13 cellular contexts compared by ENCODE assay signal in the genomic region with DNA sequence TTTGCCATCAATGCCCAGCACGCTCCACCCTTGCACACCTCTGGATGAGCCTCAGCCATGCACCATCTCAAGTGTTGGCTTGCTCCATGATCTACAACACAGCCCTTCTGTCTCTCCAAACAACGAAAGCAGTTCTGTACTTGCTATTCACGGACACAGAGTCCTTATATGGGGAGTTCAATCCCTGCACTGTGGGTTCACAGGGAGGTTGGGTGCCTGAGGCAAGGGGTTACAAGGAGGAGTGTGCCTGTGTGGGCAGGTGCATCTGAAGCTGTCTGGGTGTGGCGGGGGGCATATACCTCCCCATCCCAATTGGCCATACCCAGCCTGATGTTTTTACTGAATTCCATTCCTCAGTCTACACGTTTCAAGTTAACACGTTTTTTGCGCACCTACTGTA. TPM values are rescaled to one million over a fixed set of nuclear protein-coding genes. Genes with fewer than 3 reads are reported as not detected.
DNase-seq lines count a peak whose midpoint lies in the region; ATAC-seq and TF ChIP-seq lines count a peak whose summit lies in the region.
"Had no signal": no experiment of that assay in that cellular context is flagged by ENCODE, and none has a peak within 500 bp of the region (broad histone marks: within the 10 kb centered on the region; RNA-seq: fewer than 3 reads in every experiment).

No MANE protein-coding gene starts in this region.

- TF ChIP-seq RAD21 in HCT116 (IDR thresholded peaks at IDR 0.05; ENCODE audit: low read depth) = no peak

- H4K20me1 ChIP-seq in HCT116 (ENCODE audit: insufficient read depth) (no peaks in the 10 kb centered on the region), Karpas-422 (ENCODE audit: insufficient read depth, low read depth, low read length) (0 out of 2 replicates have a peak, but pooled peaks cover 4% of the 10 kb centered on the region), PC-9 (ENCODE audit: insufficient read depth) (no peaks in the 10 kb centered on the region)

- no peaks in the 10 kb centered on the region for H3K9me3 Mint-ChIP-seq in activated T-cell treated with anti-CD3 and anti-CD28 coated beads, Interleukin-2, amount 50 U/mL, for 4 hours
- no peaks in the 10 kb centered on the region for H3K9me3 Mint-ChIP-seq in effector memory CD8-positive, alpha-beta T cell

- H3K4me2 ChIP-seq in HCT116 (ENCODE audit: low read length) = peak overlapping the region; percentile 73; the same call in 1 of the 2 replicates
- H3K4me2 ChIP-seq in neuronal stem cell (ENCODE audit: insufficient read depth, low read length, poor library complexity, severe bottlenecking) = no peak overlapping the region
- H3K4me2 ChIP-seq in Karpas-422 (ENCODE audit: low read depth, low read length, poor library complexity, severe bottlenecking) = no peak overlapping the region
- no peak overlapping the region for H3K4me2 ChIP-seq in PC-9

- H3K4me1 Mint-ChIP-seq in activated T-cell treated with anti-CD3 and anti-CD28 coated beads, Interleukin-2, amount 50 U/mL, for 4 hours (ENCODE audit: low read depth) = peaks cover 18% of the 10 kb centered on the region
- H3K4me1 Mint-ChIP-seq in effector memory CD8-positive, alpha-beta T cell (ENCODE audit: low read depth in 2 of 2) = peaks cover 10 to 26% of the 10 kb centered on the region in 2 donors

- H3K9me2 ChIP-seq in HCT116 (ENCODE audit: insufficient read depth) = no peaks in the 10 kb centered on the region
- no peaks in the 10 kb centered on the region for H3K9me2 ChIP-seq in Karpas-422 (replicated peaks; ENCODE audit: insufficient read depth, low read length)
- H3K9me2 ChIP-seq in PC-9 (ENCODE audit: insufficient read depth) = no peaks in the 10 kb centered on the region

- H3K27me3 Mint-ChIP-seq in activated T-cell treated with anti-CD3 and anti-CD28 coated beads, Interleukin-2, amount 50 U/mL, for 4 hours (ENCODE audit: low read depth) = peaks cover 44% of the 10 kb centered on the region
- peaks cover 41 to 80% of the 10 kb centered on the region in 2 donors for H3K27me3 Mint-ChIP-seq in effector memory CD8-positive, alpha-beta T cell

- no peak overlapping the region for H2BK120ac ChIP-seq in neuronal stem cell (ENCODE audit: low read depth, low read length)

- H2BK15ac ChIP-seq in neuronal stem cell (ENCODE audit: low read length) = no peak overlapping the region

- H2AFZ ChIP-seq in HCT116 (ENCODE audit: low read depth, low read length, poor library complexity, severe bottlenecking) (no peak overlapping the region), neuronal stem cell (ENCODE audit: low read length) (no peak overlapping the region), Karpas-422 (ENCODE audit: low read length) (no peak overlapping the region), PC-9 (no peak overlapping the region)

- TF ChIP-seq POLR2A in HCT116 (IDR thresholded peaks at IDR 0.05; ENCODE audit: borderline replicate concordance, extremely low read depth, insufficient read depth, insufficient read length) = no peak

- H3K4me3 Mint-ChIP-seq in activated T-cell treated with anti-CD3 and anti-CD28 coated beads, Interleukin-2, amount 50 U/mL, for 4 hours = peak overlapping the region; percentile 58
- H3K4me3 Mint-ChIP-seq in effector memory CD8-positive, alpha-beta T cell = peak overlapping the region; percentile 54 to 76

- no peak overlapping the region for H3K27ac Mint-ChIP-seq in effector memory CD8-positive, alpha-beta T cell

- H3K9me3 ChIP-seq in HCT116 (ENCODE audit: control insufficient read depth in 1 of 2, insufficient read depth in 1 of 2, low read depth in 1 of 2, low read length in 2 of 2) (no peaks in the 10 kb centered on the region), neuronal stem cell (replicated peaks in 1 of 2; ENCODE audit: control insufficient read depth in 2 of 2, insufficient read depth in 1 of 2, low read depth in 1 of 2, low read length in 2 of 2) (peaks cover 0 to 4% of the 10 kb centered on the region in 2 donors), Karpas-422 (ENCODE audit: low read length) (no peaks in the 10 kb centered on the region), PC-9 (ENCODE audit: insufficient read depth, low read depth) (no peaks in the 10 kb centered on the region)

- intact Hi-C loops in HCT116 (cut with micrococcal nuclease) = no loop called here
- intact Hi-C loops in PC-9 (cut with micrococcal nuclease; ENCODE audit: unreplicated experiment) = no loop called here

- H3K18ac ChIP-seq in neuronal stem cell (ENCODE audit: low read length) = peak overlapping the region; percentile 77

- peaks cover 2% of the 10 kb centered on the region for H3K79me1 ChIP-seq in neuronal stem cell (ENCODE audit: low read depth, low read length)

- no peak for DNase-seq in activated T-cell treated with anti-CD3 and anti-CD28 coated beads, Interleukin-2, amount 50 U/mL, for 4 hours
- DNase-seq in activated T-cell treated with anti-CD3 and anti-CD28 coated beads, Interleukin-2, amount 50 U/mL, for 48 hours = no peak
- DNase-seq in HCT116 (ENCODE audit: low read depth, low spot score) = no peak
- no peak for DNase-seq in effector memory CD8-positive, alpha-beta T cell
- DNase-seq in neuronal stem cell (ENCODE audit: low spot score) = no peak
- DNase-seq in effector CD4-positive, alpha-beta T cell = no peak
- no peak for DNase-seq in Karpas-422
- no peak for DNase-seq in PC-9
- DNase-seq: kidney; midbrain; NCI-H187; stimulated activated CD4-positive, alpha-beta T cell treated with anti-CD3 and anti-CD28 coated beads, Interleukin-2, amount 100 ng/mL, for 24 hours had no signal

- no peak overlapping the region for H2AK5ac ChIP-seq in neuronal stem cell (ENCODE audit: low read depth, low read length)

- H3K4me1 ChIP-seq in HCT116 (ENCODE audit: control insufficient read depth in 1 of 2, insufficient read depth in 2 of 2, low read length in 2 of 2) (peaks cover 6 to 46% of the 10 kb centered on the region in 2 experiments; a peak in 3 of 4 replicates), neuronal stem cell (ENCODE audit: control insufficient read depth in 2 of 2, insufficient read depth in 1 of 2, low read depth in 1 of 2, low read length in 2 of 2) (peaks cover 4 to 17% of the 10 kb centered on the region in 2 donors), Karpas-422 (ENCODE audit: low read length) (peaks cover 25% of the 10 kb centered on the region), PC-9 (replicated peaks; ENCODE audit: insufficient read depth) (no peaks in the 10 kb centered on the region)

- no TSS peak for BruUV-seq in HCT116 (replicated peaks; lab: Mats Ljungman, UMichigan)
- no TSS peak for BruUV-seq in PC-9 (replicated peaks; lab: Mats Ljungman, UMichigan)

- H3K27ac ChIP-seq in HCT116 (ENCODE audit: low read depth, low read length) (no peak overlapping the region), neuronal stem cell (replicated peaks; ENCODE audit: low read length) (no peak overlapping the region), Karpas-422 (ENCODE audit: low read length) (no peak overlapping the region), PC-9 (no peak overlapping the region)
- H3K27ac ChIP-seq: RWPE1 had no signal

- H3K36me3 ChIP-seq in HCT116 (ENCODE audit: control insufficient read depth in 1 of 2, insufficient read depth in 2 of 2, low read length in 2 of 2) (no peaks in the 10 kb centered on the region), neuronal stem cell (replicated peaks in 1 of 2; ENCODE audit: control insufficient read depth in 2 of 2, insufficient read depth in 2 of 2, low read length in 2 of 2) (no peaks in the 10 kb centered on the region), Karpas-422 (ENCODE audit: insufficient read depth, low read length) (no peaks in the 10 kb centered on the region), PC-9 (ENCODE audit: low read depth) (no peaks in the 10 kb centered on the region)

- H2BK12ac ChIP-seq in neuronal stem cell (ENCODE audit: low read length) = no peak overlapping the region

- TF ChIP-seq CTCF in HCT116 (IDR thresholded peaks at IDR 0.05 in 2 of 3, conservative IDR thresholded peaks at IDR 0.05 in 1 of 3; ENCODE audit: borderline replicate concordance in 1 of 3, insufficient read depth in 1 of 3, low read depth in 2 of 3, low read length in 2 of 3) (no peak), PC-9 (conservative IDR thresholded peaks at IDR 0.05) (no peak)

- H3K79me2 ChIP-seq in HCT116 (ENCODE audit: insufficient read depth, low read length) = no peaks in the 10 kb centered on the region
- H3K79me2 ChIP-seq in Karpas-422 (ENCODE audit: low read length) = no peaks in the 10 kb centered on the region
- H3K79me2 ChIP-seq in PC-9 (ENCODE audit: low read depth) = no peaks in the 10 kb centered on the region

- H3K4me3 ChIP-seq in HCT116 (replicated peaks in 1 of 2; ENCODE audit: low read depth in 1 of 2, low read length in 2 of 2) = no peak overlapping the region
- no peak overlapping the region for H3K4me3 ChIP-seq in neuronal stem cell (ENCODE audit: low read length in 2 of 2)
- H3K4me3 ChIP-seq in Karpas-422 (ENCODE audit: low read length) = no peak overlapping the region
- H3K4me3 ChIP-seq in PC-9 = no peak overlapping the region

- no peaks in the 10 kb centered on the region for H3K27me3 ChIP-seq in HCT116 (ENCODE audit: insufficient read depth, low read length)
- H3K27me3 ChIP-seq in neuronal stem cell (ENCODE audit: control insufficient read depth in 3 of 3, insufficient read depth in 3 of 3, low read depth in 1 of 3, low read length in 3 of 3) = peaks cover 6 to 78% (median 30%) of the 10 kb centered on the region in 3 experiments
- no peaks in the 10 kb centered on the region for H3K27me3 ChIP-seq in Karpas-422 (ENCODE audit: low read length)
- H3K27me3 ChIP-seq in PC-9 (ENCODE audit: insufficient read depth, low read depth) = no peaks in the 10 kb centered on the region

- ATAC-seq in activated T-cell treated with anti-CD3 and anti-CD28 coated beads, Interleukin-2, amount 50 U/mL, for 4 hours = no peak
- no peak for ATAC-seq in HCT116
- no peak for ATAC-seq in effector memory CD8-positive, alpha-beta T cell (replicated peaks)

- WGBS in neuronal stem cell (ENCODE audit: extremely low coverage in 2 of 2, insufficient read length in 2 of 2, insufficient replicate concordance in 1 of 2), 2 donors = no CpG with 5 or more reads among the region's 7 CpGs

- no peak overlapping the region for H3K9ac ChIP-seq in HCT116 (ENCODE audit: low read length)
- H3K9ac ChIP-seq in neuronal stem cell (ENCODE audit: low read depth, low read length, poor library complexity) = no peak overlapping the region
- no peak overlapping the region for H3K9ac ChIP-seq in Karpas-422 (ENCODE audit: low read length)

- no peaks in the 10 kb centered on the region for H3K36me3 Mint-ChIP-seq in activated T-cell treated with anti-CD3 and anti-CD28 coated beads, Interleukin-2, amount 50 U/mL, for 4 hours (ENCODE audit: insufficient read depth)
- H3K36me3 Mint-ChIP-seq in effector memory CD8-positive, alpha-beta T cell (ENCODE audit: insufficient read depth) = peaks cover 13% of the 10 kb centered on the region

- no peak overlapping the region for H3K23ac ChIP-seq in neuronal stem cell (ENCODE audit: low read depth, low read length, poor library complexity)

- H4K91ac ChIP-seq in neuronal stem cell (ENCODE audit: low read depth, low read length, poor library complexity) = no peak overlapping the region

- H2BK5ac ChIP-seq in neuronal stem cell (ENCODE audit: low read length) = peak overlapping the region; percentile 18

- CTCF ChIA-PET in HCT116 (lab: Charles Lee) (no interaction called here), PC-9 (lab: Charles Lee) (no interaction called here)

- H3F3A ChIP-seq in PC-9 (ENCODE audit: insufficient read depth, low read depth) = peaks cover 25% of the 10 kb centered on the region; the same call in 1 of the 2 replicates

- POLR2A ChIA-PET in HCT116 (lab: Charles Lee) (no interaction called here), PC-9 (lab: Charles Lee; ENCODE audit: unreplicated experiment) (no interaction called here)

- no peak overlapping the region for H3K14ac ChIP-seq in neuronal stem cell (ENCODE audit: low read length)

- H3K4ac ChIP-seq in neuronal stem cell (ENCODE audit: low read length) = no peak overlapping the region

- RAD21 ChIA-PET in HCT116 (lab: Charles Lee; ENCODE audit: low non-redundant PET in 1 of 2, low total read pairs in 2 of 2, uncharacterized antibody in 2 of 2, unreplicated experiment in 2 of 2) = no interaction called here

- no peak overlapping the region for H4K8ac ChIP-seq in neuronal stem cell (ENCODE audit: low read depth, low read length)

RNA-seq across cellular contexts. Expression of gene RUNDC3A, which starts 5.6 kb away (rescaled TPM):
- total RNA-seq in activated T-cell treated with anti-CD3 and anti-CD28 coated beads, Interleukin-2, amount 50 U/mL, for 4 hours = under 1 TPM in 2 of 3 donors, not detected in 1; 0.18 to 0.26 TPM
- 0.61 TPM for total RNA-seq in HCT116 (2021; ENCODE audit: unreplicated experiment)
- 0.72 and 1.3 TPM in 2 replicates for polyA plus RNA-seq in HCT116 (2012)
- 0.25 TPM for polyA plus RNA-seq in neuronal stem cell (2013, experiment 1 of 2)
- 0.19 TPM for polyA plus RNA-seq in neuronal stem cell (2013, experiment 2 of 2)
- total RNA-seq in Karpas-422 (2014; rRNA removed; shearing (Covaris generic); ENCODE audit: low replicate concordance) = 1.5 and 2.3 TPM in 2 replicates
- not detected in 2 replicates for total RNA-seq in PC-9 (2021)

RNA-seq across cellular contexts. Expression of gene SLC25A39, which starts 10.6 kb away (rescaled TPM):
- total RNA-seq in activated T-cell treated with anti-CD3 and anti-CD28 coated beads, Interleukin-2, amount 50 U/mL, for 4 hours = 100 to 1,000 TPM; 211 to 248 (median 211) TPM
- total RNA-seq in HCT116 (2021; ENCODE audit: unreplicated experiment) (326 TPM), PC-9 (2021) (164 and 204 TPM in 2 replicates)
- 372 and 379 TPM in 2 replicates for polyA plus RNA-seq in HCT116 (2012)
- 84.8 TPM for polyA plus RNA-seq in neuronal stem cell (2013, experiment 1 of 2)
- 84.0 TPM for polyA plus RNA-seq in neuronal stem cell (2013, experiment 2 of 2)
- total RNA-seq in Karpas-422 (2014; rRNA removed; shearing (Covaris generic); ENCODE audit: low replicate concordance) = 78.7 and 163 TPM in 2 replicates

RNA-seq across cellular contexts. Expression of gene GRN, which starts 31.1 kb away (rescaled TPM):
- 10 to 100 TPM; 32.0 to 39.5 (median 36.5) TPM for total RNA-seq in activated T-cell treated with anti-CD3 and anti-CD28 coated beads, Interleukin-2, amount 50 U/mL, for 4 hours
- total RNA-seq in HCT116 (2021; ENCODE audit: unreplicated experiment) = 206 TPM
- polyA plus RNA-seq in HCT116 (2012) = 276 and 326 TPM in 2 replicates
- polyA plus RNA-seq in neuronal stem cell (2013, experiment 1 of 2) = 54.1 TPM
- polyA plus RNA-seq in neuronal stem cell (2013, experiment 2 of 2) = 53.7 TPM
- 194 and 327 TPM in 2 replicates for total RNA-seq in Karpas-422 (2014; rRNA removed; shearing (Covaris generic); ENCODE audit: low replicate concordance)
- total RNA-seq in PC-9 (2021) = 226 and 413 TPM in 2 replicates

RNA-seq across cellular contexts. Expression of gene SLC4A1, which starts 46.1 kb away (rescaled TPM):
- total RNA-seq in activated T-cell treated with anti-CD3 and anti-CD28 coated beads, Interleukin-2, amount 50 U/mL, for 4 hours = not detected
- total RNA-seq in HCT116 (2021; ENCODE audit: unreplicated experiment) (0.22 TPM), PC-9 (2021) (not detected in 2 replicates)
- 0.03 TPM in 1 of 2 replicates, not detected in the other for polyA plus RNA-seq in HCT116 (2012)
- 0.03 TPM for polyA plus RNA-seq in neuronal stem cell (2013, experiment 1 of 2)
- polyA plus RNA-seq in neuronal stem cell (2013, experiment 2 of 2) = not detected
- total RNA-seq in Karpas-422 (2014; rRNA removed; shearing (Covaris generic); ENCODE audit: low replicate concordance) = 0.14 and 0.19 TPM in 2 replicates

RNA-seq across cellular contexts. Expression of gene FAM171A2, which starts 49.6 kb away (rescaled TPM):
- under 1 TPM; 0.24 to 0.33 (median 0.27) TPM for total RNA-seq in activated T-cell treated with anti-CD3 and anti-CD28 coated beads, Interleukin-2, amount 50 U/mL, for 4 hours
- total RNA-seq in HCT116 (2021; ENCODE audit: unreplicated experiment) (18.0 TPM), PC-9 (2021) (8.3 and 11.8 TPM in 2 replicates)
- polyA plus RNA-seq in HCT116 (2012) = 12.5 and 12.7 TPM in 2 replicates
- 34.5 TPM for polyA plus RNA-seq in neuronal stem cell (2013, experiment 1 of 2)
- 33.1 TPM for polyA plus RNA-seq in neuronal stem cell (2013, experiment 2 of 2)
- total RNA-seq in Karpas-422 (2014; rRNA removed; shearing (Covaris generic); ENCODE audit: low replicate concordance) = 0.40 and 1.2 TPM in 2 replicates
